Comparison of ENCODE assay signal across 1 cellular context in the genomic region with DNA sequence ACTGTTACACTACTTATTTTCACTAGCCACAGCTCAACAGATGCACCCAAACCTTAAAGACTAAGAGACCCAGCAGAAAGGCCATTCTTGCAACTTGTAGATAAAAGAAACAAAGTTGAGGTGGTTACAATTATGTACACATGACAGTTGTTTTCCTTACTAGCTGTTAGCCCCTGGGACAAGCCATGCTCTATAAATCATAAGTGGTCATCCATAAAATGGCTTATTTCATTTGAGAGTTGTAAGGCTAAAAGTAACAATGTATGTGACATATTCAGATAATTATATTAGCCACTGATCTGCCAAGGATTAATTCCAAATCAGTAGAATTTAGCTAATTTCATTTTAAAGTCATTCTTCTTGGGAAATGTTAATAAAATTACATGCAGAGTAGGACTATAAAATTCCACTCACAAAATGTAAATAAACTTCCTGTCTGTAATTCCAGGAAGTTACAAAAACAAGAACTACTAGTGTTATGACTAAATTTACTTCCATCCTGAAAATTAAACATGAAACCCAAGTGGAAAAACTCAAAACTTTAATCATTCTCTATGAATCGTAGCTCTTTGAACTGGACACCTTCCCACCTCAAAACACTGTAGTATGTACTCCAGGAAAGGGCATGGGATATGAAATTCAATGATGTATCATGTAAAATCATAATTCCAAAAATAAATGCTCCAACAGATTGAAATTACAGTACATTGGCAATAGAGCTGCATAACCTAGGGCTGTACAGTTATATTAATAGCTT.
A peak's percentile ranks its signal among the peaks of the same experiment; 100 is the strongest.
TF ChIP-seq lines count a peak whose summit lies in the region.

No MANE protein-coding gene starts in this region.

TF ChIP-seq in endothelial cell of umbilical vein, 7 proteins besides CTCF, POLR2A, EP300 and RAD21:
- TF ChIP-seq FOS (IDR thresholded peaks at IDR 0.05; ENCODE audit: borderline replicate concordance, insufficient read depth, low read length) (peak; percentile 19), EZH2 (IDR thresholded peaks at IDR 0.05; ENCODE audit: borderline replicate concordance, low read depth, low read length, severe bottlenecking) (no peak), GATA2 (IDR thresholded peaks at IDR 0.05; ENCODE audit: insufficient read depth, insufficient read length, low read depth, low read length) (no peak)
